In the genomic region with DNA sequence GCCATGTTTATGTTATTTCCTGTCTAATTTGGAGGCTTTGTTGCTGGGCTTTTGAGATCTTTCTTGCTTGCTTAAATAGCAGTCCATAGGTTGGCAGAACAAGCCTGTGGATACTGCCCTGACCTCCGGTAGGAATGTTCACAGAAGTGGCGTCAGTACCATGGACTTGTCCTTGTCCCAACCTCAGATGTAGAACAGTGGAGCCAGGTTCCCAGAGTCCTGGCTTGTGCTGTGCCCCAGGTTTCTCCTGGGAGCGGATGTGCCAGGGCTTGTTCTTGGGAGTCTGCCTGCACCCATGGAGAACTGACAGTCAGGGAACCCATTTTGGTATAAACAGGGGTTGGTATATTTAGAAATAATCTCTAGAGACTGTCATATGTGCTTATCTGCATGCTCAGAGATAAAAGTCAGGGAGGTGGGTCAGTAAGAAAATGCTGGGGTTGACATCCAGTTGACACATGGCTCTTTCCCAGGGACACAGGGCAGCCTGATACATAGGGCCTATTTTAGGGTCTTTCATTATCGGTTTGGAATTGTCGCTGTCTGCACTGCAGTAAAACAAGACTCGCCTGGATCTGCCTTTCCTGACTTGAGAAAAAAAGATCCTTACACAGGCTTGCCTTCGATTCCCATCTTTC, we compare ENCODE assay signal across 1 cellular context.
TF ChIP-seq lines count a peak whose summit lies in the region.

No MANE protein-coding gene starts in this region.

TF ChIP-seq in WTC11, 78 proteins besides CTCF, POLR2A, EP300 and RAD21 (continued from another document):
- TF ChIP-seq, protein P1, sequence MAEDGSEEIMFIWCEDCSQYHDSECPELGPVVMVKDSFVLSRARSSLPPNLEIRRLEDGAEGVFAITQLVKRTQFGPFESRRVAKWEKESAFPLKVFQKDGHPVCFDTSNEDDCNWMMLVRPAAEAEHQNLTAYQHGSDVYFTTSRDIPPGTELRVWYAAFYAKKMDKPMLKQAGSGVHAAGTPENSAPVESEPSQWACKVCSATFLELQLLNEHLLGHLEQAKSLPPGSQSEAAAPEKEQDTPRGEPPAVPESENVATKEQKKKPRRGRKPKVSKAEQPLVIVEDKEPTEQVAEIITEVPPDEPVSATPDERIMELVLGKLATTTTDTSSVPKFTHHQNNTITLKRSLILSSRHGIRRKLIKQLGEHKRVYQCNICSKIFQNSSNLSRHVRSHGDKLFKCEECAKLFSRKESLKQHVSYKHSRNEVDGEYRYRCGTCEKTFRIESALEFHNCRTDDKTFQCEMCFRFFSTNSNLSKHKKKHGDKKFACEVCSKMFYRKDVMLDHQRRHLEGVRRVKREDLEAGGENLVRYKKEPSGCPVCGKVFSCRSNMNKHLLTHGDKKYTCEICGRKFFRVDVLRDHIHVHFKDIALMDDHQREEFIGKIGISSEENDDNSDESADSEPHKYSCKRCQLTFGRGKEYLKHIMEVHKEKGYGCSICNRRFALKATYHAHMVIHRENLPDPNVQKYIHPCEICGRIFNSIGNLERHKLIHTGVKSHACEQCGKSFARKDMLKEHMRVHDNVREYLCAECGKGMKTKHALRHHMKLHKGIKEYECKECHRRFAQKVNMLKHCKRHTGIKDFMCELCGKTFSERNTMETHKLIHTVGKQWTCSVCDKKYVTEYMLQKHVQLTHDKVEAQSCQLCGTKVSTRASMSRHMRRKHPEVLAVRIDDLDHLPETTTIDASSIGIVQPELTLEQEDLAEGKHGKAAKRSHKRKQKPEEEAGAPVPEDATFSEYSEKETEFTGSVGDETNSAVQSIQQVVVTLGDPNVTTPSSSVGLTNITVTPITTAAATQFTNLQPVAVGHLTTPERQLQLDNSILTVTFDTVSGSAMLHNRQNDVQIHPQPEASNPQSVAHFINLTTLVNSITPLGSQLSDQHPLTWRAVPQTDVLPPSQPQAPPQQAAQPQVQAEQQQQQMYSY (CRISPR knock-in tag; IDR thresholded peaks at IDR 0.05), result no peak
- TF ChIP-seq, protein P2, sequence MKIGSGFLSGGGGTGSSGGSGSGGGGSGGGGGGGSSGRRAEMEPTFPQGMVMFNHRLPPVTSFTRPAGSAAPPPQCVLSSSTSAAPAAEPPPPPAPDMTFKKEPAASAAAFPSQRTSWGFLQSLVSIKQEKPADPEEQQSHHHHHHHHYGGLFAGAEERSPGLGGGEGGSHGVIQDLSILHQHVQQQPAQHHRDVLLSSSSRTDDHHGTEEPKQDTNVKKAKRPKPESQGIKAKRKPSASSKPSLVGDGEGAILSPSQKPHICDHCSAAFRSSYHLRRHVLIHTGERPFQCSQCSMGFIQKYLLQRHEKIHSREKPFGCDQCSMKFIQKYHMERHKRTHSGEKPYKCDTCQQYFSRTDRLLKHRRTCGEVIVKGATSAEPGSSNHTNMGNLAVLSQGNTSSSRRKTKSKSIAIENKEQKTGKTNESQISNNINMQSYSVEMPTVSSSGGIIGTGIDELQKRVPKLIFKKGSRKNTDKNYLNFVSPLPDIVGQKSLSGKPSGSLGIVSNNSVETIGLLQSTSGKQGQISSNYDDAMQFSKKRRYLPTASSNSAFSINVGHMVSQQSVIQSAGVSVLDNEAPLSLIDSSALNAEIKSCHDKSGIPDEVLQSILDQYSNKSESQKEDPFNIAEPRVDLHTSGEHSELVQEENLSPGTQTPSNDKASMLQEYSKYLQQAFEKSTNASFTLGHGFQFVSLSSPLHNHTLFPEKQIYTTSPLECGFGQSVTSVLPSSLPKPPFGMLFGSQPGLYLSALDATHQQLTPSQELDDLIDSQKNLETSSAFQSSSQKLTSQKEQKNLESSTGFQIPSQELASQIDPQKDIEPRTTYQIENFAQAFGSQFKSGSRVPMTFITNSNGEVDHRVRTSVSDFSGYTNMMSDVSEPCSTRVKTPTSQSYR (CRISPR knock-in tag; IDR thresholded peaks at IDR 0.05), result no peak
- TF ChIP-seq, protein P3, sequence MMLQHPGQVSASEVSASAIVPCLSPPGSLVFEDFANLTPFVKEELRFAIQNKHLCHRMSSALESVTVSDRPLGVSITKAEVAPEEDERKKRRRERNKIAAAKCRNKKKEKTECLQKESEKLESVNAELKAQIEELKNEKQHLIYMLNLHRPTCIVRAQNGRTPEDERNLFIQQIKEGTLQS (CRISPR knock-in tag; conservative IDR thresholded peaks at IDR 0.05), result no peak
- TF ChIP-seq KAT7 (CRISPR knock-in tag; IDR thresholded peaks at IDR 0.05; ENCODE audit: borderline replicate concordance) (no peak), CREM (CRISPR knock-in tag; IDR thresholded peaks at IDR 0.05) (no peak)
- TF ChIP-seq, protein P4, sequence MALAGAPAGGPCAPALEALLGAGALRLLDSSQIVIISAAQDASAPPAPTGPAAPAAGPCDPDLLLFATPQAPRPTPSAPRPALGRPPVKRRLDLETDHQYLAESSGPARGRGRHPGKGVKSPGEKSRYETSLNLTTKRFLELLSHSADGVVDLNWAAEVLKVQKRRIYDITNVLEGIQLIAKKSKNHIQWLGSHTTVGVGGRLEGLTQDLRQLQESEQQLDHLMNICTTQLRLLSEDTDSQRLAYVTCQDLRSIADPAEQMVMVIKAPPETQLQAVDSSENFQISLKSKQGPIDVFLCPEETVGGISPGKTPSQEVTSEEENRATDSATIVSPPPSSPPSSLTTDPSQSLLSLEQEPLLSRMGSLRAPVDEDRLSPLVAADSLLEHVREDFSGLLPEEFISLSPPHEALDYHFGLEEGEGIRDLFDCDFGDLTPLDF (CRISPR knock-in tag; IDR thresholded peaks at IDR 0.05), result no peak
